Comparison of ENCODE assay signal across 28 cellular contexts in the genomic region with DNA sequence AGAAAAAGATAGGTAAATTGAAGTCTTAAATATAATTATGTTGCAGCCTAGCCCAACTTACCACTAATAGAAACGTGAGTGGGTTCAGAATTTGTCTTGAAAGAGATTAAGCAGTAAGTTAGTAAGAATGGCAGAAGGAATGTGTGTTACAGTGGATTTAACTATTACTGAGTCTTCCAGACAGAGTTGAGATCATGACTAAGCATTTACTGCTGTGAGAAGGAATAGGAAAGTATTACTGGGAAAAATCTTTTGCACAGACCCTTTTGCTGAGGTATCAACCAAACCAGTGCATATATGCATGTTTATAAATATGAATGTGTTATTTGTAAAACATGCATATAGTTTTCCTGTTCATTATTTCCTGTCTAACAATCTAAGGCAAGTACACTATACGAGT.
DNase-seq lines count a peak whose midpoint lies in the region; ATAC-seq and TF ChIP-seq lines count a peak whose summit lies in the region.
"Had no signal": no experiment of that assay in that cellular context is flagged by ENCODE, and none has a peak within 500 bp of the region (broad histone marks: within the 10 kb centered on the region; RNA-seq: fewer than 3 reads in every experiment).

No MANE protein-coding gene starts in this region.

- H3K4me1 ChIP-seq in GM23248 (ENCODE audit: insufficient read depth) (no peaks in the 10 kb centered on the region), body of pancreas (peaks cover 6% of the 10 kb centered on the region), sigmoid colon (no peaks in the 10 kb centered on the region)
- H3K4me1 ChIP-seq: SJSA1, testis had no signal

- WGBS in GM23248 (ENCODE audit: low coverage in 1 of 2, low lambda C conversion rate in 2 of 2, missing lambda C conversion rate in 2 of 2), 2 experiments: 43 to 45% methylated on average over 2 of the region's 2 CpGs
- 55 to 67% methylated on average over 2 of the region's 2 CpGs for WGBS in body of pancreas, 2 donors
- WGBS in sigmoid colon, 2 donors: 63 to 82% methylated on average over 2 of the region's 2 CpGs

- H3K79me2 ChIP-seq in GM23248 (ENCODE audit: insufficient read depth): no peaks in the 10 kb centered on the region

- H3F3A ChIP-seq in GM23248 (ENCODE audit: insufficient read depth): no peaks in the 10 kb centered on the region

- H3K36me3 Mint-ChIP-seq in activated CD4-positive, alpha-beta memory T cell treated with anti-CD3 and anti-CD28 coated beads, Interleukin-2, amount 10 ng/mL, durations not matched to agents 7 days and 5 days (ENCODE audit: low read depth): no peaks in the 10 kb centered on the region
- H3K36me3 Mint-ChIP-seq: CD14-positive monocyte, memory B cell had no signal

- H3K27me3 Mint-ChIP-seq in activated CD4-positive, alpha-beta memory T cell treated with anti-CD3 and anti-CD28 coated beads, Interleukin-2, amount 10 ng/mL, durations not matched to agents 7 days and 5 days: peaks cover 4% of the 10 kb centered on the region
- H3K27me3 Mint-ChIP-seq: memory B cell had no signal

- peak; percentile 30 for DNase-seq in GM23248
- peak; percentile 41 for DNase-seq in OCI-M1 (lab: John Stamatoyannopoulos, UW)
- peak; percentile 61 for DNase-seq in choroid plexus epithelial cell (ENCODE audit: low read depth)
- peak; percentile 17 for DNase-seq in non-pigmented ciliary epithelial cell (ENCODE audit: low read depth)
- no peak for DNase-seq in NOMO-1 (lab: John Stamatoyannopoulos, UW; ENCODE audit: unreplicated experiment in 2 of 2)
- no peak for DNase-seq in body of pancreas
- no peak for DNase-seq in sigmoid colon
- DNase-seq in activated CD4-positive, alpha-beta memory T cell treated with anti-CD3 and anti-CD28 coated beads, Interleukin-2, amount 10 ng/mL, durations not matched to agents 7 days and 5 days: no peak
- DNase-seq: activated CD4-positive, alpha-beta T cell treated with anti-CD3 and anti-CD28 coated beads, Interleukin-2, amount 50 U/mL, for 48 hours; activated CD8-positive, alpha-beta memory T cell treated with anti-CD3 and anti-CD28 coated beads, Interleukin-2, amount 50 U/mL, for 48 hours; activated naive CD4-positive, alpha-beta T cell treated with anti-CD3 and anti-CD28 coated beads, Interleukin-2, amount 50 U/mL, for 16 hours; aorta; DMS79; effector memory CD4-positive, alpha-beta T cell; HFFc6; immature natural killer cell; NCI-H1092 treated with DMSO at 0.1 percent for 48 hours; NCI-H187; NCI-H748 treated with DMSO at 0.1 percent for 48 hours; stimulated activated naive CD8-positive, alpha-beta T cell treated with anti-CD3 and anti-CD28 coated beads, Interleukin-15, Interleukin-2, amounts not matched to agents 100 U/mL and 50 U/mL, for 24 hours; T-helper 1 cell; testis had no signal

- no peak overlapping the region for H3K27ac Mint-ChIP-seq in activated CD4-positive, alpha-beta memory T cell treated with anti-CD3 and anti-CD28 coated beads, Interleukin-2, amount 10 ng/mL, durations not matched to agents 7 days and 5 days
- H3K27ac Mint-ChIP-seq: activated T-helper 17 cell treated with anti-CD3 and anti-CD28 coated beads, Interleukin-2, amount 50 U/mL, for 72 hours; CD14-positive monocyte; HFFc6; immature natural killer cell; memory B cell had no signal

- in situ Hi-C loops in GM23248 (cut with MboI): no loop called here

- intact Hi-C loops in body of pancreas (cut with DNase I): no loop called here
- intact Hi-C loops in sigmoid colon (cut with DNase I): no loop called here

- H3K9me3 ChIP-seq in GM23248 (ENCODE audit: low read depth): no peaks in the 10 kb centered on the region
- H3K9me3 ChIP-seq in body of pancreas: no peaks in the 10 kb centered on the region
- H3K9me3 ChIP-seq in sigmoid colon: peaks cover 0 to 6% (median 0%) of the 10 kb centered on the region in 4 donors
- H3K9me3 ChIP-seq: SJSA1, testis had no signal

- H3K9me2 ChIP-seq in GM23248 (ENCODE audit: insufficient read depth): no peaks in the 10 kb centered on the region

- H3K27ac ChIP-seq in GM23248 (no peak overlapping the region), body of pancreas (no peak overlapping the region), sigmoid colon (no peak overlapping the region)
- H3K27ac ChIP-seq: SJSA1, testis had no signal

- POLR2A ChIA-PET in activated CD4-positive, alpha-beta memory T cell treated with anti-CD3 and anti-CD28 coated beads, Interleukin-2, amount 10 ng/mL, durations not matched to agents 7 days and 5 days (lab: Charles Lee): no interaction called here

- no peak overlapping the region for H3K4me2 ChIP-seq in GM23248 (ENCODE audit: unreplicated experiment)

- no peaks in the 10 kb centered on the region for H3K4me1 Mint-ChIP-seq in activated CD4-positive, alpha-beta memory T cell treated with anti-CD3 and anti-CD28 coated beads, Interleukin-2, amount 10 ng/mL, durations not matched to agents 7 days and 5 days
- H3K4me1 Mint-ChIP-seq: activated T-helper 17 cell treated with anti-CD3 and anti-CD28 coated beads, Interleukin-2, amount 50 U/mL, for 72 hours; CD14-positive monocyte; immature natural killer cell; memory B cell had no signal

- no peak overlapping the region for H2AFZ ChIP-seq in GM23248

- TF ChIP-seq CTCF in choroid plexus epithelial cell (conservative IDR thresholded peaks at IDR 0.05; ENCODE audit: low read depth, low read length) (no peak), body of pancreas (IDR thresholded peaks at IDR 0.05) (no peak), sigmoid colon (IDR thresholded peaks at IDR 0.05) (no peak)

- no peak for ATAC-seq in body of pancreas
- ATAC-seq: activated CD4-positive, CD25-positive, alpha-beta regulatory T cell treated with anti-CD3 and anti-CD28 coated beads, Interleukin-2, amount 50 U/mL, for 24 hours; activated T-helper 17 cell treated with anti-CD3 and anti-CD28 coated beads, Interleukin-2, amount 50 U/mL, for 72 hours; left lobe of liver; stimulated activated naive CD8-positive, alpha-beta T cell treated with anti-CD3 and anti-CD28 coated beads, Interleukin-15, Interleukin-2, amounts not matched to agents 100 U/mL and 50 U/mL, for 24 hours had no signal

- no peak for TF ChIP-seq EP300 in sigmoid colon (IDR thresholded peaks at IDR 0.05)

- H3K9ac ChIP-seq in GM23248: no peak overlapping the region

- no peaks in the 10 kb centered on the region for H3K9me3 Mint-ChIP-seq in activated CD4-positive, alpha-beta memory T cell treated with anti-CD3 and anti-CD28 coated beads, Interleukin-2, amount 10 ng/mL, durations not matched to agents 7 days and 5 days

- CTCF ChIA-PET in activated CD4-positive, alpha-beta memory T cell treated with anti-CD3 and anti-CD28 coated beads, Interleukin-2, amount 10 ng/mL, durations not matched to agents 7 days and 5 days (lab: Charles Lee): no interaction called here

- H3K4me3 Mint-ChIP-seq in activated CD4-positive, alpha-beta memory T cell treated with anti-CD3 and anti-CD28 coated beads, Interleukin-2, amount 10 ng/mL, durations not matched to agents 7 days and 5 days: no peak overlapping the region
- H3K4me3 Mint-ChIP-seq: activated T-helper 17 cell treated with anti-CD3 and anti-CD28 coated beads, Interleukin-2, amount 50 U/mL, for 72 hours; CD14-positive monocyte; HFFc6; immature natural killer cell; memory B cell had no signal

- H4K20me1 ChIP-seq in GM23248 (ENCODE audit: insufficient read depth): no peaks in the 10 kb centered on the region

- TF ChIP-seq POLR2A in body of pancreas (IDR thresholded peaks at IDR 0.05) (no peak), sigmoid colon (IDR thresholded peaks at IDR 0.05) (no peak)

- H3K4me3 ChIP-seq in GM23248: no peak overlapping the region
- no peak overlapping the region for H3K4me3 ChIP-seq in choroid plexus epithelial cell (ENCODE audit: low read depth, low read length)
- no peak overlapping the region for H3K4me3 ChIP-seq in body of pancreas
- no peak overlapping the region for H3K4me3 ChIP-seq in sigmoid colon
- H3K4me3 ChIP-seq: SJSA1, testis had no signal

- no peaks in the 10 kb centered on the region for H3K36me3 ChIP-seq in GM23248 (ENCODE audit: low read depth)
- H3K36me3 ChIP-seq in body of pancreas (replicated peaks in 1 of 2; ENCODE audit: insufficient read depth in 1 of 2, low read depth in 2 of 2): no peaks in the 10 kb centered on the region
- no peaks in the 10 kb centered on the region for H3K36me3 ChIP-seq in sigmoid colon
- H3K36me3 ChIP-seq: SJSA1 had no signal

- no peaks in the 10 kb centered on the region for H3K27me3 ChIP-seq in GM23248 (replicated peaks; ENCODE audit: insufficient read depth)
- no peaks in the 10 kb centered on the region for H3K27me3 ChIP-seq in body of pancreas
- no peaks in the 10 kb centered on the region for H3K27me3 ChIP-seq in sigmoid colon
- H3K27me3 ChIP-seq: SJSA1, testis had no signal

Comparison
In these comparisons a context has a peak if more than half of its experiments do, and no peak if none do; other contexts are left out.
1. DNase-seq: peak in GM23248 (single experiment), OCI-M1 (single experiment), choroid plexus epithelial cell (single experiment) and non-pigmented ciliary epithelial cell (single experiment); none in NOMO-1 (0 of 2), body of pancreas (0 of 4), sigmoid colon (single experiment) and activated CD4-positive, alpha-beta memory T cell treated with anti-CD3 and anti-CD28 coated beads, Interleukin-2, amount 10 ng/mL, durations not matched to agents 7 days and 5 days (single experiment).